Comparison of ENCODE assay signal across 20 cellular contexts in the genomic region with DNA sequence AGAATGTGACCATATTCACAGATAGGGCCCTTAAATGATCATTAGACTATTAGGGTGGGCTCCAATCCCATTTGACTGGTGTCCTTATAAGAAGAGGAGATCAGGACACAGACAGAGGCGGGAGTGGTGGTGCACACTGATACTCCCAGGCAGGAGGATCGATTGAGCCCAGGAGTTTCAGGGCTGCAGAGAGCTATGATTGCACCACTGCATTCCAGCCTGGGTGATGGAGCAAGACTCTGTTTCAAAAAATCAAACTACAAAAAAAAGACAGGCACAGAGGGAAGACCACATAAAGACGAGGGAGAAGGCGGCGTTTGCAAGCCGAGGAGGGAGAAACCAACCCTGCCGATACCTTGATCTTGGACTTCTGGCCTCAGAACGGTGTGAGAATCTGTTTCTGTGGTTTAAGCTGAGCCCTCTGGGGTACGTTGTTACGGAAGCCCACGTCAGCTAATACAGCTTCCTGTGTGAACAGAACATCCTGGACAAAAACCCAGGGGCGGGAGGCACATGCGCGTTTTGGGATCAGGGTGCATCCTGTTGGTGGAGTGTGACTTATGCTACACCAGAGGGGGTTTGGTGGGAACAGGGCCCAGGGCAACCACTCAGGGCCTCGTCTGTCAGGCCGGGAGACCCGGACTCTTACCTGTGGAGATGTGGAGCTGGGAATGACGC.
DNase-seq lines count a peak whose midpoint lies in the region; ATAC-seq and TF ChIP-seq lines count a peak whose summit lies in the region.
"Had no signal": no experiment of that assay in that cellular context is flagged by ENCODE, and none has a peak within 500 bp of the region (broad histone marks: within the 10 kb centered on the region; RNA-seq: fewer than 3 reads in every experiment).

No MANE protein-coding gene starts in this region.

- H3K27me3 Mint-ChIP-seq in activated T-helper 17 cell treated with anti-CD3 and anti-CD28 coated beads, Interleukin-2, amount 50 U/mL, for 72 hours = peaks cover 7% of the 10 kb centered on the region

- intact Hi-C loops in right lobe of liver (cut with DNase I) (no loop called here), testis (cut with DNase I; ENCODE audit: low total_unique reads) (no loop called here)

- WGBS in right lobe of liver (ENCODE audit: insufficient coverage, low coverage, low lambda C conversion rate, missing lambda C conversion rate) = 59% methylated on average over 14 of the region's 18 CpGs
- 91 to 92% methylated on average over 17 to 18 of the region's 18 CpGs for WGBS in testis, 2 donors

- H3K36me3 Mint-ChIP-seq in activated T-helper 17 cell treated with anti-CD3 and anti-CD28 coated beads, Interleukin-2, amount 50 U/mL, for 72 hours (ENCODE audit: low read depth) = no peaks in the 10 kb centered on the region
- H3K36me3 Mint-ChIP-seq: activated naive CD4-positive, alpha-beta T cell treated with anti-CD3 and anti-CD28 coated beads, Interleukin-2, amount 50 U/mL, for 24 hours had no signal

- H3K27ac ChIP-seq in right lobe of liver = no peak overlapping the region
- no peak overlapping the region for H3K27ac ChIP-seq in testis
- H3K27ac ChIP-seq: esophagus muscularis mucosa had no signal

- DNase-seq in AG10803 (ENCODE audit: low read depth) (peak; percentile 54), GF-D8 (lab: John Stamatoyannopoulos, UW) (peak; percentile 16), right lobe of liver (peak in 1 of 3 donors; percentile 36), activated T-cell treated with anti-CD3 and anti-CD28 coated beads for 4 hours (no peak), testis (no peak)
- DNase-seq: activated CD4-positive, alpha-beta T cell treated with anti-CD3 and anti-CD28 coated beads for 36 hours; Calu3; MG63; midbrain; NCI-H2029; NCI-H524 treated with DMSO at 0.1 percent for 48 hours; right cardiac atrium; T1000 had no signal

- no peak for ATAC-seq in activated T-helper 17 cell treated with anti-CD3 and anti-CD28 coated beads, Interleukin-2, amount 50 U/mL, for 72 hours (replicated peaks)
- peak; percentile 56 to 84 (median 68) for ATAC-seq in right lobe of liver
- ATAC-seq in HG02973 (IDR thresholded peaks at IDR 0.05; ENCODE audit: unreplicated experiment) = no peak
- no peak for ATAC-seq in HG03460 (IDR thresholded peaks at IDR 0.05; ENCODE audit: unreplicated experiment)
- ATAC-seq: activated CD4-positive, alpha-beta T cell treated with anti-CD3 and anti-CD28 coated beads for 36 hours; GM12878; right cardiac atrium had no signal

- H3K27ac Mint-ChIP-seq in activated T-helper 17 cell treated with anti-CD3 and anti-CD28 coated beads, Interleukin-2, amount 50 U/mL, for 72 hours = peak overlapping the region; percentile 39
- H3K27ac Mint-ChIP-seq: activated CD4-positive, alpha-beta T cell treated with anti-CD3 and anti-CD28 coated beads for 36 hours; activated naive CD4-positive, alpha-beta T cell treated with anti-CD3 and anti-CD28 coated beads, Interleukin-2, amount 50 U/mL, for 24 hours had no signal

- peaks cover 15% of the 10 kb centered on the region for H3K4me1 Mint-ChIP-seq in activated T-helper 17 cell treated with anti-CD3 and anti-CD28 coated beads, Interleukin-2, amount 50 U/mL, for 72 hours

- no peak overlapping the region for H3K4me3 Mint-ChIP-seq in activated T-helper 17 cell treated with anti-CD3 and anti-CD28 coated beads, Interleukin-2, amount 50 U/mL, for 72 hours
- H3K4me3 Mint-ChIP-seq: activated CD4-positive, alpha-beta T cell treated with anti-CD3 and anti-CD28 coated beads for 36 hours; activated naive CD4-positive, alpha-beta T cell treated with anti-CD3 and anti-CD28 coated beads, Interleukin-2, amount 50 U/mL, for 24 hours; brain had no signal

- H3K4me1 ChIP-seq in right lobe of liver (peaks cover 0 to 5% (median 0%) of the 10 kb centered on the region in 4 donors), testis (peaks cover 24% of the 10 kb centered on the region)

- H3K36me3 ChIP-seq in right lobe of liver (no peaks in the 10 kb centered on the region), testis (ENCODE audit: low read depth, missing control alignments) (no peaks in the 10 kb centered on the region)
- H3K36me3 ChIP-seq: esophagus muscularis mucosa, MG63 had no signal

- H3K9me3 Mint-ChIP-seq in activated T-helper 17 cell treated with anti-CD3 and anti-CD28 coated beads, Interleukin-2, amount 50 U/mL, for 72 hours = no peaks in the 10 kb centered on the region
- H3K9me3 Mint-ChIP-seq: activated naive CD4-positive, alpha-beta T cell treated with anti-CD3 and anti-CD28 coated beads, Interleukin-2, amount 50 U/mL, for 24 hours had no signal

- TF ChIP-seq CTCF in AG10803 (conservative IDR thresholded peaks at IDR 0.05; ENCODE audit: low read length) (no peak), right lobe of liver (IDR thresholded peaks at IDR 0.05) (no peak), testis (IDR thresholded peaks at IDR 0.05) (no peak)

- TF ChIP-seq POLR2A in right lobe of liver (IDR thresholded peaks at IDR 0.05) (peak; percentile 36), testis (IDR thresholded peaks at IDR 0.05) (no peak)

- H3K9me3 ChIP-seq in right lobe of liver = no peaks in the 10 kb centered on the region
- H3K9me3 ChIP-seq in testis = no peaks in the 10 kb centered on the region
- H3K9me3 ChIP-seq: MG63 had no signal

- H3K4me3 ChIP-seq in AG10803 (ENCODE audit: low read length) (no peak overlapping the region), right lobe of liver (no peak overlapping the region), testis (no peak overlapping the region)
- H3K4me3 ChIP-seq: esophagus muscularis mucosa, GM12878, MG63 had no signal

- no peaks in the 10 kb centered on the region for H3K27me3 ChIP-seq in right lobe of liver
- H3K27me3 ChIP-seq in testis = no peaks in the 10 kb centered on the region
- H3K27me3 ChIP-seq: esophagus muscularis mucosa, MG63 had no signal

Comparison
In these comparisons a context has a peak if more than half of its experiments do, and no peak if none do; other contexts are left out.
1. DNase-seq: peak in AG10803 (single experiment) and GF-D8 (single experiment); none in activated T-cell treated with anti-CD3 and anti-CD28 coated beads for 4 hours (single experiment) and testis (single experiment).
2. ATAC-seq: peak in right lobe of liver (4 of 4); none in activated T-helper 17 cell treated with anti-CD3 and anti-CD28 coated beads, Interleukin-2, amount 50 U/mL, for 72 hours (single experiment), HG02973 (single experiment) and HG03460 (single experiment).